Comparison of ENCODE assay signal across 9 cellular contexts in the genomic region with DNA sequence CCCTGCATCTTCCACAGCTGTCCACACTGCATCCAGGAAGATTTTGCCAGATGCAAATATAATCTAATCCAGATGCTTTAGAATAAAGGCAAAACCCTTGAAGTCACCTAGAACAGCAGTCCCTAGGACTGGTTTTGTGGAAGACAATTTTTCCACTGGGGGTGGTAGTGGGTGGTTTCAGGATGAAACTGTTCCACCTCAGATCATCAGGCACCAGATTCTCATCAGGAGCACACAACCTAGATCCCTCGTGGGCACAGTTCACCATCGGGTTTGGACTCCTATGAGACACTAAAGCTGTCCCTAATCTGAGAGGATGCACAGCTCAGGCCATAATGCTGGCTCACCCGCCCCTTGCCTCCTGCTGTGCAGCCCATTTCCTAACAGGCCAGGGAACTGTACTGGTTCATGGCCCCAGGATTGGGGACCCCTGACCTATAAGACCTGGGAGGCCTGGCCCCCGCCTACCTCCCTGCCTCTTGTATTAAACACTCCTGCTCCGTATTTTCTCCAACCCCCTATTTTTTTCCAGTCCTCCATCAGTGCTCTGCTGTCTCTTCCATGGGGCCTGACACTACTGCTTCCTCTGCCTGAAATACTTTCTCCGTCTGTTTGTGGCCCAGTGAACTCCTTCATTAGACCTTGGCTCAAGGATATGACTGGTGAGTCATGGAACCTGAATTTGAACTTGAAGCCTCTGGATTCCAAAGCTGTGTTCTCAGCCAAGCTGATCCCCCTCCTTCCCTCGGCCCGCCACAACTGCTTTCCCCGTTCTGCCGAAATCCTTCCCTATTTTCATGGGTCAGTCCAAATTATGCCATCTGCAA.
DNase-seq lines count a peak whose midpoint lies in the region; FAIRE-seq and TF ChIP-seq lines count a peak whose summit lies in the region.
"Had no signal": no experiment of that assay in that cellular context is flagged by ENCODE, and none has a peak within 500 bp of the region (broad histone marks: within the 10 kb centered on the region; RNA-seq: fewer than 3 reads in every experiment).

No MANE protein-coding gene starts in this region.

- H3K27ac ChIP-seq in ovary = peak overlapping the region; percentile 7 to 56
- H3K27ac ChIP-seq in A673 (ENCODE audit: low read depth, low read length, poor library complexity, severe bottlenecking) = no peak overlapping the region

- DNase-seq in CD14-positive monocyte (ENCODE audit: low spot score) (no peak), RCC 7860 (ENCODE audit: low spot score) (peak; percentile 96), fibroblast of peridontal ligament (ENCODE audit: extremely low read depth) (peak; percentile 93), ovary (peak; percentile 54 to 69 (median 64)), T-helper 2 cell (no peak), A673 (ENCODE audit: low spot score) (no peak), RPMI8226 (no peak)
- DNase-seq in stimulated activated naive CD4-positive, alpha-beta T cell (lab: John Stamatoyannopoulos, UW) = no peak
- DNase-seq: activated gamma-delta T cell treated with Interleukin-2 at 50 U/mL for 16 hours had no signal

- peaks cover 8% of the 10 kb centered on the region for H3K4me1 ChIP-seq in ovary (ENCODE audit: insufficient read depth)
- no peaks in the 10 kb centered on the region for H3K4me1 ChIP-seq in A673 (ENCODE audit: insufficient read depth, low read length, poor library complexity, severe bottlenecking)

- H3K4me3 ChIP-seq in ovary = no peak overlapping the region
- H3K4me3 ChIP-seq in A673 (ENCODE audit: low read depth, low read length, poor library complexity, severe bottlenecking) = no peak overlapping the region

- H3K4me3 Mint-ChIP-seq in CD14-positive monocyte = no peak overlapping the region

- BruUV-seq in A673 (replicated peaks; lab: Mats Ljungman, UMichigan) = no TSS peak

- H3K4me1 Mint-ChIP-seq in CD14-positive monocyte = no peaks in the 10 kb centered on the region

- H3K9me3 Mint-ChIP-seq in CD14-positive monocyte = peaks cover 0 to 10% (median 4%) of the 10 kb centered on the region in 7 donors

- H3K36me3 ChIP-seq in ovary (no peaks in the 10 kb centered on the region), A673 (ENCODE audit: insufficient read depth, low read length, poor library complexity, severe bottlenecking) (no peaks in the 10 kb centered on the region)

- intact Hi-C loops in CD14-positive monocyte (cut with micrococcal nuclease) (no loop called here), ovary (cut with DNase I) (no loop called here), A673 (cut with micrococcal nuclease; ENCODE audit: unreplicated experiment) (no loop called here)

- TF ChIP-seq CTCF in CD14-positive monocyte (IDR thresholded peaks at IDR 0.05) (no peak), ovary (IDR thresholded peaks at IDR 0.05) (no peak), A673 (conservative IDR thresholded peaks at IDR 0.05; ENCODE audit: low read depth, low read length) (no peak)

- H3K9me3 ChIP-seq in ovary (no peaks in the 10 kb centered on the region), A673 (ENCODE audit: low read depth, low read length, poor library complexity, severe bottlenecking) (no peaks in the 10 kb centered on the region)

- H3K27ac Mint-ChIP-seq in CD14-positive monocyte = peak overlapping the region in 4 of 7 donors; percentile 7 to 34 (median 25)

- H3K27me3 ChIP-seq in ovary (no peaks in the 10 kb centered on the region), A673 (replicated peaks; ENCODE audit: insufficient read depth, low read depth, low read length, poor library complexity) (no peaks in the 10 kb centered on the region)

- POLR2A ChIA-PET in A673 (lab: Charles Lee; ENCODE audit: low non-redundant PET) = no interaction called here

- peak; percentile 97 for FAIRE-seq in RCC 7860 (lab: Jason Lieb, UNC)

- H3K36me3 Mint-ChIP-seq in CD14-positive monocyte = peaks cover 34 to 41% of the 10 kb centered on the region in 2 donors

- CTCF ChIA-PET in A673 (lab: Charles Lee) = interaction anchor here (0.6 kb wide), 1 partner anchor 137 kb away, joined by 3 read pairs; no protein-coding TSS in a partner anchor

- 13 to 25% (median 18%) methylated on average over 10 of the region's 10 CpGs for WGBS in ovary, 3 donors

- peaks cover 0 to 2% (median 0%) of the 10 kb centered on the region in 3 donors for H3K27me3 Mint-ChIP-seq in CD14-positive monocyte (ENCODE audit: low read depth in 3 of 3)

- no peak for TF ChIP-seq EP300 in ovary (IDR thresholded peaks at IDR 0.05)

- no peak for TF ChIP-seq POLR2A in ovary (IDR thresholded peaks at IDR 0.05)

Comparison
In these comparisons a context has a peak if more than half of its experiments do, and no peak if none do; other contexts are left out.
1. DNase-seq: peak in RCC 7860 (single experiment), fibroblast of peridontal ligament (single experiment) and ovary (5 of 5); none in CD14-positive monocyte (single experiment), stimulated activated naive CD4-positive, alpha-beta T cell (0 of 6), T-helper 2 cell (0 of 5), A673 (single experiment) and RPMI8226 (single experiment).